26 cellular contexts compared by ENCODE assay signal in genomic region chr3:121504598-121504997, GRCh38.
"Had no signal": no experiment of that assay in that cellular context is flagged by ENCODE, and none has a peak within 500 bp of the region (broad histone marks: within the 10 kb centered on the region; RNA-seq: fewer than 3 reads in every experiment).

No MANE protein-coding gene starts in this region.

- H3K4me1 Mint-ChIP-seq: immature natural killer cell; memory B cell; natural killer cell; stimulated activated memory B cell treated with anti-CD40 and anti-IgM and Interleukin-4, amounts not matched to agents 10 μg/mL and 1 μg/mL and 100 μg/mL, for 72 hours had no signal

- H3K9me3 ChIP-seq: heart right ventricle, neutrophil, right atrium auricular region, sigmoid colon, spleen, thoracic aorta, tibial nerve, upper lobe of right lung, uterus had no signal

- H3K27me3 Mint-ChIP-seq: memory B cell; progenitor cell of endocrine pancreas; stimulated activated memory B cell treated with anti-CD40 and anti-IgM and Interleukin-4, amounts not matched to agents 10 μg/mL and 1 μg/mL and 100 μg/mL, for 72 hours; stimulated activated naive CD8-positive, alpha-beta T cell treated with anti-CD3 and anti-CD28 coated beads, Interleukin-15, Interleukin-2, amounts not matched to agents 100 ng/mL and 50 ng/mL, for 24 hours had no signal

- H3K9ac ChIP-seq: parathyroid adenoma had no signal

- H3K4me1 ChIP-seq: heart right ventricle, parathyroid adenoma, right atrium auricular region, sigmoid colon, spleen, tibial nerve, upper lobe of right lung, uterus had no signal

- H3K79me2 ChIP-seq: parathyroid adenoma had no signal

- H3K4me3 ChIP-seq: heart right ventricle, lung, right atrium auricular region, sigmoid colon, spleen, thoracic aorta, tibial nerve, upper lobe of right lung, uterus had no signal

- H3K36me3 Mint-ChIP-seq: immature natural killer cell; memory B cell; natural killer cell; stimulated activated memory B cell treated with anti-CD40 and anti-IgM and Interleukin-4, amounts not matched to agents 10 μg/mL and 1 μg/mL and 100 μg/mL, for 72 hours had no signal

- DNase-seq: cerebellar nuclear complex; cortex of kidney; foreskin melanocyte; glutamatergic neuron; heart right ventricle; hypothalamus; immature natural killer cell; islet precursor cell; kidney glomerular epithelial cell; natural killer cell; sigmoid colon; spleen; stimulated activated CD4-positive, alpha-beta T cell treated with anti-CD3 and anti-CD28 coated beads, Interleukin-4, amount 100 ng/mL, for 4 hours; upper lobe of right lung; uterus had no signal

- ATAC-seq: heart right ventricle; left lobe of liver; natural killer cell; stimulated activated memory B cell treated with anti-CD40 and anti-IgM and Interleukin-4, amounts not matched to agents 10 μg/mL and 1 μg/mL and 100 μg/mL, for 72 hours; upper lobe of right lung had no signal

- H3K27ac Mint-ChIP-seq: immature natural killer cell; memory B cell; natural killer cell; progenitor cell of endocrine pancreas; stimulated activated memory B cell treated with anti-CD40 and anti-IgM and Interleukin-4, amounts not matched to agents 10 μg/mL and 1 μg/mL and 100 μg/mL, for 72 hours; stimulated activated naive CD8-positive, alpha-beta T cell treated with anti-CD3 and anti-CD28 coated beads, Interleukin-15, Interleukin-2, amounts not matched to agents 100 ng/mL and 50 ng/mL, for 24 hours had no signal

- H2AFZ ChIP-seq: parathyroid adenoma had no signal

- H3K36me3 ChIP-seq: right atrium auricular region, sigmoid colon, thoracic aorta, tibial nerve, upper lobe of right lung, uterus had no signal

- H3K27me3 ChIP-seq: heart right ventricle, neutrophil, right atrium auricular region, sigmoid colon, spleen, tibial nerve, upper lobe of right lung, uterus had no signal

- H3K4me3 Mint-ChIP-seq: immature natural killer cell; memory B cell; natural killer cell; stimulated activated memory B cell treated with anti-CD40 and anti-IgM and Interleukin-4, amounts not matched to agents 10 μg/mL and 1 μg/mL and 100 μg/mL, for 72 hours; stimulated activated naive CD8-positive, alpha-beta T cell treated with anti-CD3 and anti-CD28 coated beads, Interleukin-15, Interleukin-2, amounts not matched to agents 100 ng/mL and 50 ng/mL, for 24 hours had no signal

- H3K9me3 Mint-ChIP-seq: immature natural killer cell; memory B cell; natural killer cell; stimulated activated memory B cell treated with anti-CD40 and anti-IgM and Interleukin-4, amounts not matched to agents 10 μg/mL and 1 μg/mL and 100 μg/mL, for 72 hours; stimulated activated naive CD8-positive, alpha-beta T cell treated with anti-CD3 and anti-CD28 coated beads, Interleukin-15, Interleukin-2, amounts not matched to agents 100 ng/mL and 50 ng/mL, for 24 hours had no signal

- H3K27ac ChIP-seq: heart right ventricle, neutrophil, parathyroid adenoma, right atrium auricular region, sigmoid colon, spleen, thoracic aorta, tibial nerve, upper lobe of right lung, uterus had no signal
